ENCODE assay signal across 12 cellular contexts in the genomic region with DNA sequence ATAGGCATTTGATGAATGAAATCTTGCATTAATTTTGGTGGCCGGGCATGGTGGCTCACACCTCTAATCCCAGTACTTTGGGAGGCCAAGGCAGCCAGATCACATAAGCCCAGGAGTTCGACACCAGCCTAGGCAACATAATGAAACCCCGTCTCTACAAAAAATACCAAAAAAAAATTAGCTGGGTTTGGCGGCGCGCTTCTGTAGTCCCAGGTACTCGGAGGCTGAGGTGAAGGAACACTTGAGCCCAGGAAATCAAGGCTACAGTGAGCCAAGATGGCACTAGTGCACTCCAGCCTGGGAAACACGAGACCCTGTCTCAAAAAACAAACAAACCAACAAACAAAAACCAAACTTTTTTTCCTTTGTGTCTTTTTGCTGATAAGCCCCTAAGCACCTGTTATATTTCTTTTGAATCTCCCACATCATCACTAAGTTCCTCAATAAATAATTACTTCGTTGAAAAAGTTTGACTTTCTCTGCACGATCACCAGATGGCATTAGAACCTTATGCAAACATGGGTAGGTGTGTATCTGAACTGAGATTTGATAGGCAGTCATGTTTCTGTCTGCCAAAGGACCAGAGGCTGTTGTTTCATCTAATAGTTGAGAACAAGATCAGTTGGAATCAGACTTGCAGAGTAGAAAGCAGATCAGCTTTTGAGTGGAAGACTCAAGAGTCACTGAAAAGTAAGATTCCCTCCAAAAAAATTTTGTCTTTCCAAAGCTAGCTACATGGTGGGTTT. TPM values are rescaled to one million over a fixed set of nuclear protein-coding genes. Genes with fewer than 3 reads are reported as not detected.
DNase-seq lines count a peak whose midpoint lies in the region; ATAC-seq and TF ChIP-seq lines count a peak whose summit lies in the region.
"Had no signal": no experiment of that assay in that cellular context is flagged by ENCODE, and none has a peak within 500 bp of the region (broad histone marks: within the 10 kb centered on the region; RNA-seq: fewer than 3 reads in every experiment).

No MANE protein-coding gene starts in this region.

- CTCF ChIA-PET in Panc1 (lab: Charles Lee): no interaction called here

- H3K27me3 Mint-ChIP-seq in activated T-cell treated with anti-CD3 and anti-CD28 coated beads, Interleukin-2, amount 50 U/mL, for 24 hours: no peaks in the 10 kb centered on the region
- H3K27me3 Mint-ChIP-seq in endothelial cell (ENCODE audit: unreplicated experiment): no peaks in the 10 kb centered on the region
- no peaks in the 10 kb centered on the region for H3K27me3 Mint-ChIP-seq in stimulated activated memory B cell treated with anti-CD40 and anti-IgM and Interleukin-4, amounts not matched to agents 10 μg/mL and 1 μg/mL and 100 μg/mL, for 72 hours

- in situ Hi-C loops in Panc1 (cut with HindIII; ENCODE audit: low pct_unique_long_range_greater_than_20kb, low sequenced_read_pairs): no loop called here

- no peaks in the 10 kb centered on the region for H3K27me3 ChIP-seq in Panc1 (ENCODE audit: control insufficient read depth, insufficient read depth, low read length)
- H3K27me3 ChIP-seq: BLaER1 treated with 17β-estradiol and CSF1 and Interleukin-3, amounts not matched to agents 10 nM and 100 nM had no signal

- intact Hi-C loops in Panc1 (cut with micrococcal nuclease; ENCODE audit: unreplicated experiment): loop anchor here (10.0 kb wide), 1 partner anchor 107 kb away; the partner anchor contains the start of gene PROB1

- H3K4me3 ChIP-seq in Panc1 (ENCODE audit: low read depth in 2 of 2, low read length in 2 of 2): no peak overlapping the region
- H3K4me3 ChIP-seq: BLaER1 treated with 17β-estradiol and CSF1 and Interleukin-3, amounts not matched to agents 10 nM and 100 nM had no signal

- H3K36me3 Mint-ChIP-seq in activated T-cell treated with anti-CD3 and anti-CD28 coated beads, Interleukin-2, amount 50 U/mL, for 24 hours (ENCODE audit: low read depth): peaks cover 72% of the 10 kb centered on the region
- peaks cover 10% of the 10 kb centered on the region for H3K36me3 Mint-ChIP-seq in endothelial cell (ENCODE audit: low read depth, unreplicated experiment)
- peaks cover 39% of the 10 kb centered on the region for H3K36me3 Mint-ChIP-seq in stimulated activated memory B cell treated with anti-CD40 and anti-IgM and Interleukin-4, amounts not matched to agents 10 μg/mL and 1 μg/mL and 100 μg/mL, for 72 hours

- no peak; the same call in 1 of the 2 replicates for TF ChIP-seq CTCF in Panc1 (IDR thresholded peaks at IDR 0.05)
- TF ChIP-seq CTCF in endothelial cell (IDR thresholded peaks at IDR 0.05; ENCODE audit: unreplicated experiment): no peak
- no peak for TF ChIP-seq CTCF in omental fat pad (IDR thresholded peaks at IDR 0.05)

- ATAC-seq in Panc1 (peak; percentile 58), GM18909 (IDR thresholded peaks at IDR 0.05; ENCODE audit: poor library complexity, unreplicated experiment) (no peak), omental fat pad (ENCODE audit: low FRiP score) (no peak)
- no peak for ATAC-seq in stimulated activated memory B cell treated with anti-CD40 and anti-IgM and Interleukin-4, amounts not matched to agents 10 μg/mL and 1 μg/mL and 100 μg/mL, for 72 hours

- no peaks in the 10 kb centered on the region for H3K9me3 Mint-ChIP-seq in activated T-cell treated with anti-CD3 and anti-CD28 coated beads, Interleukin-2, amount 50 U/mL, for 24 hours
- H3K9me3 Mint-ChIP-seq in endothelial cell (ENCODE audit: unreplicated experiment): no peaks in the 10 kb centered on the region
- H3K9me3 Mint-ChIP-seq in stimulated activated memory B cell treated with anti-CD40 and anti-IgM and Interleukin-4, amounts not matched to agents 10 μg/mL and 1 μg/mL and 100 μg/mL, for 72 hours: no peaks in the 10 kb centered on the region

- peak overlapping the region; percentile 72 for H3K27ac Mint-ChIP-seq in activated T-cell treated with anti-CD3 and anti-CD28 coated beads, Interleukin-2, amount 50 U/mL, for 24 hours
- peak overlapping the region; percentile 58 for H3K27ac Mint-ChIP-seq in endothelial cell (ENCODE audit: unreplicated experiment)
- H3K27ac Mint-ChIP-seq in stimulated activated memory B cell treated with anti-CD40 and anti-IgM and Interleukin-4, amounts not matched to agents 10 μg/mL and 1 μg/mL and 100 μg/mL, for 72 hours: peak overlapping the region; percentile 36

- H3K9me3 ChIP-seq in Panc1 (ENCODE audit: control insufficient read depth, insufficient read depth, low read depth, low read length): no peaks in the 10 kb centered on the region
- H3K9me3 ChIP-seq: BLaER1 treated with 17β-estradiol and CSF1 and Interleukin-3, amounts not matched to agents 10 nM and 100 nM had no signal

- no peak overlapping the region for H3K27ac ChIP-seq in Panc1 (ENCODE audit: low read length)

- H3K4me1 Mint-ChIP-seq in activated T-cell treated with anti-CD3 and anti-CD28 coated beads, Interleukin-2, amount 50 U/mL, for 24 hours (ENCODE audit: low read depth): peaks cover 24% of the 10 kb centered on the region
- H3K4me1 Mint-ChIP-seq in endothelial cell (ENCODE audit: unreplicated experiment): peaks cover 2% of the 10 kb centered on the region
- H3K4me1 Mint-ChIP-seq in stimulated activated memory B cell treated with anti-CD40 and anti-IgM and Interleukin-4, amounts not matched to agents 10 μg/mL and 1 μg/mL and 100 μg/mL, for 72 hours: peaks cover 5% of the 10 kb centered on the region

- 0 out of 2 replicates have a peak, but pooled peaks cover 1% of the 10 kb centered on the region for H3K4me1 ChIP-seq in Panc1 (ENCODE audit: control insufficient read depth, insufficient read depth, low read length)

- no peak for DNase-seq in activated T-cell treated with anti-CD3 and anti-CD28 coated beads, Interleukin-2, amount 50 U/mL, for 24 hours
- no peak for DNase-seq in activated T-cell treated with anti-CD3 and anti-CD28 coated beads, Interleukin-2, amount 50 U/mL, for 48 hours
- DNase-seq in Panc1 (ENCODE audit: low read depth, low spot score): no peak
- no peak for DNase-seq in endothelial cell (ENCODE audit: low spot score)
- no peak for DNase-seq in NCI-H526 (lab: John Stamatoyannopoulos, UW)
- DNase-seq in omental fat pad (ENCODE audit: low spot score): no peak
- DNase-seq: activated CD4-positive, CD25-positive, alpha-beta regulatory T cell; head of caudate nucleus; NCI-H2029 had no signal

- no peak overlapping the region for H3K4me3 Mint-ChIP-seq in activated T-cell treated with anti-CD3 and anti-CD28 coated beads, Interleukin-2, amount 50 U/mL, for 24 hours
- no peak overlapping the region for H3K4me3 Mint-ChIP-seq in endothelial cell (ENCODE audit: unreplicated experiment)
- H3K4me3 Mint-ChIP-seq in stimulated activated memory B cell treated with anti-CD40 and anti-IgM and Interleukin-4, amounts not matched to agents 10 μg/mL and 1 μg/mL and 100 μg/mL, for 72 hours: no peak overlapping the region

- no TSS peak for BruUV-seq in Panc1 (replicated peaks; lab: Mats Ljungman, UMichigan)

- H3K36me3 ChIP-seq in Panc1 (ENCODE audit: control insufficient read depth, insufficient read depth, low read length): peaks cover 15% of the 10 kb centered on the region

- POLR2A ChIA-PET in Panc1 (lab: Charles Lee): interaction anchor here (0.6 to 0.7 kb wide), 3 partner anchors 10 to 291 kb away, joined by 3 to 6 read pairs (median 3); no protein-coding TSS in a partner anchor

RNA-seq across cellular contexts. Expression of gene MATR3, which starts 5.5 kb away (rescaled TPM):
- total RNA-seq in Panc1 (2021; ENCODE audit: unreplicated experiment) (194 TPM), endothelial cell (ENCODE audit: unreplicated experiment) (235 TPM), omental fat pad (100 to 1,000 TPM; 155 to 222 (median 211) TPM)
- 122 TPM for polyA plus RNA-seq in Panc1 (2012; ENCODE audit: insufficient read length)

RNA-seq across cellular contexts. Expression of gene PAIP2, which starts 53.6 kb away (rescaled TPM):
- total RNA-seq in Panc1 (2021; ENCODE audit: unreplicated experiment): 79.4 TPM
- 229 TPM for polyA plus RNA-seq in Panc1 (2012; ENCODE audit: insufficient read length)
- 71.5 TPM for total RNA-seq in endothelial cell (ENCODE audit: unreplicated experiment)
- 100 to 1,000 TPM in 2 of 4 donors, 10 to 100 TPM in 2; 73.1 to 113 (median 103) TPM for total RNA-seq in omental fat pad
